Comparison of ENCODE assay signal across 16 cellular contexts in the genomic region with DNA sequence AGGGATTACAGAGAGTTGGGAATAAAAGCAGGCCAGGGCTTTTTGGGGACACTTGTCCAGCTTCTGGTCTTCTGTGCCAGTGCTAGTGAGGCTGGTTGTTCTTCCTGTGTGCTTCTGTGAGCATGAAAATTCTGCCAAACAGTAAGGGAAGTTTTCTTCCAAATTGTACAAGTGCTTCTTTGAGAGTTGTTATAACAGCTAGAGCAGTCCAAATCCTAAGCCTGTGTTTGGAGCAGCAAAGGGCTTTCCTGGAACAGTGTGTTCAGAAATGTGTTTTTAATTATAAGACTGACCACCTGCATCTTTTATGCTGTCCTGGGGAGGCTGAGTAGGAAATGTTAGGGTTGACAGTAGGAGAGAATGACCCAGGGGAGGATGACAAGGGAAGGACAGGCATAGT.
DNase-seq lines count a peak whose midpoint lies in the region; ATAC-seq and TF ChIP-seq lines count a peak whose summit lies in the region.
"Had no signal": no experiment of that assay in that cellular context is flagged by ENCODE, and none has a peak within 500 bp of the region (broad histone marks: within the 10 kb centered on the region; RNA-seq: fewer than 3 reads in every experiment).

No MANE protein-coding gene starts in this region.

- H3K4me1 ChIP-seq in heart left ventricle (peaks cover 0 to 16% (median 0%) of the 10 kb centered on the region in 12 donors), right atrium auricular region (no peaks in the 10 kb centered on the region)
- H3K4me1 ChIP-seq: BLaER1 treated with 17β-estradiol and CSF1 and Interleukin-3, amounts not matched to agents 10 nM and 100 nM had no signal

- H3K27me3 ChIP-seq in heart left ventricle (no peaks in the 10 kb centered on the region), right atrium auricular region (no peaks in the 10 kb centered on the region)
- H3K27me3 ChIP-seq: BLaER1 treated with 17β-estradiol and CSF1 and Interleukin-3, amounts not matched to agents 10 nM and 100 nM had no signal

- POLR2A ChIA-PET in MCF 10A (lab: Yijun Ruan, JAX) (no interaction called here), RWPE1 (lab: Yijun Ruan, JAX; ENCODE audit: low non-redundant PET) (no interaction called here)

- no peaks in the 10 kb centered on the region for H3K9me3 ChIP-seq in heart left ventricle
- H3K9me3 ChIP-seq in right atrium auricular region = no peaks in the 10 kb centered on the region

- H3K4me1 Mint-ChIP-seq in MCF 10A (ENCODE audit: insufficient read depth, unreplicated experiment) (no peaks in the 10 kb centered on the region), progenitor cell of endocrine pancreas (ENCODE audit: low read depth) (peaks cover 5% of the 10 kb centered on the region)

- no peak overlapping the region for H3K27ac Mint-ChIP-seq in MCF 10A (ENCODE audit: low read depth, unreplicated experiment)
- H3K27ac Mint-ChIP-seq in progenitor cell of endocrine pancreas = no peak overlapping the region

- CTCF ChIA-PET in MCF 10A (lab: Yijun Ruan, JAX) (interaction anchor here (1.1 kb wide), 1 partner anchor 145 kb away, joined by 3 read pairs; no protein-coding TSS in a partner anchor), RWPE1 (lab: Yijun Ruan, JAX) (no interaction called here)

- H3K36me3 Mint-ChIP-seq in MCF 10A (ENCODE audit: insufficient read depth, unreplicated experiment) (no peaks in the 10 kb centered on the region), progenitor cell of endocrine pancreas (ENCODE audit: insufficient read depth) (no peaks in the 10 kb centered on the region)

- DNase-seq in heart left ventricle = no peak
- no peak for DNase-seq in right atrium auricular region (ENCODE audit: low spot score)
- DNase-seq in fibroblast of villous mesenchyme (ENCODE audit: low read depth) = peak; percentile 25
- peak; percentile 50 for DNase-seq in midbrain (lab: John Stamatoyannopoulos, UW)
- no peak for DNase-seq in MCF 10A (ENCODE audit: unreplicated experiment)
- DNase-seq in progenitor cell of endocrine pancreas (ENCODE audit: low spot score, unreplicated experiment) = no peak
- DNase-seq in T1000 (lab: John Stamatoyannopoulos, UW) = no peak
- no peak for DNase-seq in RWPE1 (ENCODE audit: low spot score)
- DNase-seq: DMS 273 treated with DMSO at 0.1 percent for 48 hours, GF-D8, NCI-H1436, NCI-H2029 treated with DMSO at 0.1 percent for 48 hours, NCI-H510A, NCI-H774, PC-9 had no signal

- H3K36me3 ChIP-seq in heart left ventricle (no peaks in the 10 kb centered on the region), right atrium auricular region (no peaks in the 10 kb centered on the region)
- H3K36me3 ChIP-seq: BLaER1 treated with 17β-estradiol and CSF1 and Interleukin-3, amounts not matched to agents 10 nM and 100 nM had no signal

- peak in 3 of 4 donors; percentile 62 to 69 (median 66) for ATAC-seq in heart left ventricle

- no peak for TF ChIP-seq POLR2A in heart left ventricle (IDR thresholded peaks at IDR 0.05)

- no TSS peak for BruUV-seq in MCF 10A (replicated peaks; lab: Mats Ljungman, UMichigan)

- no peaks in the 10 kb centered on the region for H3K27me3 Mint-ChIP-seq in MCF 10A (ENCODE audit: insufficient read depth, unreplicated experiment)
- H3K27me3 Mint-ChIP-seq in progenitor cell of endocrine pancreas = no peaks in the 10 kb centered on the region

- TF ChIP-seq CTCF in heart left ventricle (IDR thresholded peaks at IDR 0.05) (no peak), right atrium auricular region (IDR thresholded peaks at IDR 0.05) (no peak), fibroblast of villous mesenchyme (IDR thresholded peaks at IDR 0.05; ENCODE audit: insufficient read depth, low read depth, low read length) (no peak), MCF 10A (IDR thresholded peaks at IDR 0.05; ENCODE audit: unreplicated experiment) (no peak), progenitor cell of endocrine pancreas (IDR thresholded peaks at IDR 0.05; ENCODE audit: unreplicated experiment) (no peak), RWPE1 (conservative IDR thresholded peaks at IDR 0.05; ENCODE audit: low read depth) (no peak)

- no peak overlapping the region for H3K4me3 ChIP-seq in heart left ventricle
- no peak overlapping the region for H3K4me3 ChIP-seq in right atrium auricular region
- no peak overlapping the region for H3K4me3 ChIP-seq in fibroblast of villous mesenchyme (ENCODE audit: low read depth, low read length)
- H3K4me3 ChIP-seq: BLaER1 treated with 17β-estradiol and CSF1 and Interleukin-3, amounts not matched to agents 10 nM and 100 nM; PC-9 had no signal

- no peak overlapping the region for H3K4me3 Mint-ChIP-seq in MCF 10A (ENCODE audit: unreplicated experiment)
- no peak overlapping the region for H3K4me3 Mint-ChIP-seq in progenitor cell of endocrine pancreas (ENCODE audit: low read depth)

- intact Hi-C loops in heart left ventricle (cut with DNase I) (no loop called here), MCF 10A (cut with micrococcal nuclease) (no loop called here)

- H3K27ac ChIP-seq in heart left ventricle = peak overlapping the region in 4 of 12 donors; percentile 6 to 43 (median 36)
- H3K27ac ChIP-seq in right atrium auricular region = no peak overlapping the region
- no peak overlapping the region for H3K27ac ChIP-seq in RWPE1
- H3K27ac ChIP-seq: BLaER1 treated with 17β-estradiol and CSF1 and Interleukin-3, amounts not matched to agents 10 nM and 100 nM; PC-9 had no signal

- no peaks in the 10 kb centered on the region for H3K9me3 Mint-ChIP-seq in MCF 10A (ENCODE audit: unreplicated experiment)
- H3K9me3 Mint-ChIP-seq in progenitor cell of endocrine pancreas (ENCODE audit: low read depth) = no peaks in the 10 kb centered on the region

Comparison
In these comparisons a context has a peak if more than half of its experiments do, and no peak if none do; other contexts are left out.
1. DNase-seq: peak in fibroblast of villous mesenchyme (single experiment) and midbrain (single experiment); none in heart left ventricle (0 of 5), right atrium auricular region (single experiment), MCF 10A (single experiment), progenitor cell of endocrine pancreas (single experiment), T1000 (single experiment) and RWPE1 (single experiment).